In the genomic region with DNA sequence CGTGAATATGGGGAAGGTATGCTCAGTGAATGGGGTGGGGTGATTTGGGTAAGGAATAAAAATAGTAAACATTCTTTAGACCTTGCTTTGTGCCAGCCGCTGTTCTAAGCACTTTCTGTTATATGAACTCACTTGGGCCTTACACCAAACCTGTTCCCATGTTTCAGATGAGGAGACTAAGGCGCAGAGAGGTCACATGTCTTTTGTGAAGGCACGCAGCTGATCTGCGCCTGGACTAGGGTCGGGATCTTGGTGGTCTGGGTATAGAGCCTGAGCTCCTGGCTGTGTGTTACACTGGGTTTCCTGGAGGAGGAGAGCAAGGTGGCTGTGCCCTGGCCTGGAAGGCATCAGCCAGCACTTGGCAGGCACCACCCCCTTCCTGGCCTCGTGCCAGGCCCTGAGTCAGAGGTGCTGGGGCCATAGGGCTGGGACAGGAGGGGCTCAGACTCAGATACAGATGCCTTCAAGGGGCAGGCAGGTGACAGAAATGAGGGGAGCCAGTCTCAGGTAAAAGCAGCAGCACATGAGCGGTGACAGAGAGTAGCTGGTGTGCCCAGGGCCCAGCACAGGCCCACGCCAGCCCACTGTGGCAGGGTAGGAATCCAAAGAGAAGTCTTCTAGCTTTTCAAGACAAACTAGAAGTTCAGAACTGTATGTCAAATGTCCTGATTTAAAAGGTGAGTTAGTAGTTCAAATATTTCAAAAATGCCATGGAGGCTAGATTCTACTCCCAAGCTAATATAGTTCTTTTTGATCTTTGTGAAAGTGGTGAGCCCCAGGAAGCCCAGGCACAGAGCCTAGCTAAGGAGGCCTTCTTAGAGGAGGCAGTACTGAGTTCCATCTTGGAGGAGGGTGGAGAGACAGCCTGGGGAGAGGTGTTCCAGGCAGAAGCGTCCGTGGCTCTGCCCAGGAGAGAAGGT, we compare ENCODE assay signal across 8 cellular contexts.
A peak's percentile ranks its signal among the peaks of the same experiment; 100 is the strongest.
DNase-seq lines count a peak whose midpoint lies in the region; ATAC-seq and TF ChIP-seq lines count a peak whose summit lies in the region.

No MANE protein-coding gene starts in this region.

- H3K4me3 Mint-ChIP-seq in activated CD8-positive, alpha-beta T cell treated with anti-CD3 and anti-CD28 coated beads for 36 hours: no peak overlapping the region
- no peak overlapping the region for H3K4me3 Mint-ChIP-seq in activated CD8-positive, alpha-beta T cell treated with anti-CD3 and anti-CD28 coated beads, Interleukin-2, amount 10 ng/mL, durations not matched to agents 7 days and 5 days

- DNase-seq in activated CD8-positive, alpha-beta T cell treated with anti-CD3 and anti-CD28 coated beads for 36 hours: peak; percentile 61
- DNase-seq in activated CD8-positive, alpha-beta T cell treated with anti-CD3 and anti-CD28 coated beads, Interleukin-2, amount 10 ng/mL, durations not matched to agents 7 days and 5 days: no peak
- DNase-seq in RKO (ENCODE audit: low spot score) (peak; percentile 58), T47D (ENCODE audit: low read depth in 1 of 2, low spot score in 1 of 2) (peak; percentile 47 to 70), mesenchymal stem cell (peak; percentile 65), tibial artery (peak; percentile 59 to 87), GM20000 (ENCODE audit: low spot score) (no peak)

- peak overlapping the region; percentile 16 for H4K8ac ChIP-seq in mesenchymal stem cell (ENCODE audit: low read length)

- H3K23ac ChIP-seq in mesenchymal stem cell (ENCODE audit: low read length in 2 of 2): no peak overlapping the region

- no peaks in the 10 kb centered on the region for H3K79me1 ChIP-seq in mesenchymal stem cell (replicated peaks; ENCODE audit: low read length, poor library complexity, severe bottlenecking)

- no peaks in the 10 kb centered on the region for H3K9me3 Mint-ChIP-seq in activated CD8-positive, alpha-beta T cell treated with anti-CD3 and anti-CD28 coated beads for 36 hours
- no peaks in the 10 kb centered on the region for H3K9me3 Mint-ChIP-seq in activated CD8-positive, alpha-beta T cell treated with anti-CD3 and anti-CD28 coated beads, Interleukin-2, amount 10 ng/mL, durations not matched to agents 7 days and 5 days (ENCODE audit: insufficient read depth)

- no peaks in the 10 kb centered on the region for H3K36me3 Mint-ChIP-seq in activated CD8-positive, alpha-beta T cell treated with anti-CD3 and anti-CD28 coated beads for 36 hours (ENCODE audit: low read depth)
- H3K36me3 Mint-ChIP-seq in activated CD8-positive, alpha-beta T cell treated with anti-CD3 and anti-CD28 coated beads, Interleukin-2, amount 10 ng/mL, durations not matched to agents 7 days and 5 days (ENCODE audit: low read depth): no peaks in the 10 kb centered on the region

- intact Hi-C loops in activated CD8-positive, alpha-beta T cell treated with anti-CD3 and anti-CD28 coated beads for 36 hours (cut with micrococcal nuclease): no loop called here
- intact Hi-C loops in tibial artery (cut with DNase I; ENCODE audit: low total_unique reads): no loop called here

- peak overlapping the region; percentile 52 for H4K91ac ChIP-seq in mesenchymal stem cell (ENCODE audit: low read length)

- in situ Hi-C loops in T47D (cut with HindIII; ENCODE audit: low pct_unique_long_range_greater_than_20kb, low sequenced_read_pairs): no loop called here

- H2BK12ac ChIP-seq in mesenchymal stem cell (ENCODE audit: low read length in 2 of 2): no peak overlapping the region

- H3K4me1 Mint-ChIP-seq in activated CD8-positive, alpha-beta T cell treated with anti-CD3 and anti-CD28 coated beads for 36 hours (ENCODE audit: low read depth): peaks cover 6% of the 10 kb centered on the region
- H3K4me1 Mint-ChIP-seq in activated CD8-positive, alpha-beta T cell treated with anti-CD3 and anti-CD28 coated beads, Interleukin-2, amount 10 ng/mL, durations not matched to agents 7 days and 5 days (ENCODE audit: low read depth): no peaks in the 10 kb centered on the region

- no peak overlapping the region for H3K27ac Mint-ChIP-seq in activated CD8-positive, alpha-beta T cell treated with anti-CD3 and anti-CD28 coated beads for 36 hours
- H3K27ac Mint-ChIP-seq in activated CD8-positive, alpha-beta T cell treated with anti-CD3 and anti-CD28 coated beads, Interleukin-2, amount 10 ng/mL, durations not matched to agents 7 days and 5 days: no peak overlapping the region

- peak; percentile 62 for ATAC-seq in activated CD8-positive, alpha-beta T cell treated with anti-CD3 and anti-CD28 coated beads for 36 hours
- ATAC-seq in activated CD8-positive, alpha-beta T cell treated with anti-CD3 and anti-CD28 coated beads, Interleukin-2, amount 10 ng/mL, durations not matched to agents 7 days and 5 days: no peak
- no peak for ATAC-seq in GM18870 (IDR thresholded peaks at IDR 0.05; ENCODE audit: unreplicated experiment)

- POLR2A ChIA-PET in activated CD8-positive, alpha-beta T cell treated with anti-CD3 and anti-CD28 coated beads for 36 hours (lab: Charles Lee): no interaction called here
- POLR2A ChIA-PET in activated CD8-positive, alpha-beta T cell treated with anti-CD3 and anti-CD28 coated beads, Interleukin-2, amount 10 ng/mL, durations not matched to agents 7 days and 5 days (lab: Charles Lee): no interaction called here

- H3K18ac ChIP-seq in mesenchymal stem cell (ENCODE audit: low read depth in 1 of 2, low read length in 2 of 2): no peak overlapping the region

- H3K4ac ChIP-seq in mesenchymal stem cell (ENCODE audit: low read depth in 1 of 2, low read length in 2 of 2): no peak overlapping the region

- H2AK5ac ChIP-seq in mesenchymal stem cell (ENCODE audit: low read length, severe bottlenecking): no peak overlapping the region

- no peak overlapping the region for H3K9ac ChIP-seq in mesenchymal stem cell (ENCODE audit: low read length)

- no peaks in the 10 kb centered on the region for H3K27me3 Mint-ChIP-seq in activated CD8-positive, alpha-beta T cell treated with anti-CD3 and anti-CD28 coated beads for 36 hours
- no peaks in the 10 kb centered on the region for H3K27me3 Mint-ChIP-seq in activated CD8-positive, alpha-beta T cell treated with anti-CD3 and anti-CD28 coated beads, Interleukin-2, amount 10 ng/mL, durations not matched to agents 7 days and 5 days (ENCODE audit: low read depth)

- H3K4me3 ChIP-seq in mesenchymal stem cell (ENCODE audit: insufficient read depth in 1 of 2, low read depth in 1 of 2, low read length in 2 of 2) (no peak overlapping the region), tibial artery (no peak overlapping the region)

- H3K27me3 ChIP-seq in mesenchymal stem cell (ENCODE audit: control insufficient read depth in 1 of 2, insufficient read depth in 1 of 2, low read length in 2 of 2) (no peaks in the 10 kb centered on the region), tibial artery (no peaks in the 10 kb centered on the region)

- CTCF ChIA-PET in activated CD8-positive, alpha-beta T cell treated with anti-CD3 and anti-CD28 coated beads for 36 hours (lab: Charles Lee): no interaction called here
- CTCF ChIA-PET in activated CD8-positive, alpha-beta T cell treated with anti-CD3 and anti-CD28 coated beads, Interleukin-2, amount 10 ng/mL, durations not matched to agents 7 days and 5 days (lab: Charles Lee): no interaction called here

- H3K27ac ChIP-seq in mesenchymal stem cell (ENCODE audit: low read length, poor library complexity, severe bottlenecking): no peak overlapping the region
- H3K27ac ChIP-seq in tibial artery: peak overlapping the region; percentile 69 to 72

- no peak overlapping the region for H3K14ac ChIP-seq in mesenchymal stem cell (ENCODE audit: low read length in 2 of 2)

- no peak overlapping the region for H2AFZ ChIP-seq in mesenchymal stem cell (ENCODE audit: low read depth, low read length)

- 83% methylated on average over 11 of the region's 11 CpGs for WGBS in mesenchymal stem cell

- H3K9me3 ChIP-seq in mesenchymal stem cell (ENCODE audit: control insufficient read depth, low read length) (no peaks in the 10 kb centered on the region), tibial artery (no peaks in the 10 kb centered on the region)

- H2BK5ac ChIP-seq in mesenchymal stem cell (ENCODE audit: low read depth, low read length, poor library complexity, severe bottlenecking): no peak overlapping the region

- H3K36me3 ChIP-seq in mesenchymal stem cell (ENCODE audit: control insufficient read depth in 1 of 2, insufficient read depth in 2 of 2, low read depth in 1 of 2, low read length in 2 of 2) (peaks cover 0 to 3% of the 10 kb centered on the region in 2 experiments), tibial artery (no peaks in the 10 kb centered on the region)

- H3K4me2 ChIP-seq in mesenchymal stem cell (ENCODE audit: low read length, poor library complexity, severe bottlenecking): no peak overlapping the region

- H2BK15ac ChIP-seq in mesenchymal stem cell (ENCODE audit: low read depth, poor library complexity, severe bottlenecking): peak overlapping the region; percentile 12

- no peak for TF ChIP-seq CTCF in activated CD8-positive, alpha-beta T cell treated with anti-CD3 and anti-CD28 coated beads for 36 hours (IDR thresholded peaks at IDR 0.05)
- TF ChIP-seq CTCF in tibial artery (IDR thresholded peaks at IDR 0.05) (no peak), GM20000 (IDR thresholded peaks at IDR 0.05; ENCODE audit: extremely low read depth, missing control alignments) (no peak)

- H3K4me1 ChIP-seq in mesenchymal stem cell (ENCODE audit: control insufficient read depth, insufficient read depth, low read depth, low read length) (peaks cover 24% of the 10 kb centered on the region), tibial artery (peaks cover 0 to 65% (median 57%) of the 10 kb centered on the region in 4 donors)

- H2BK120ac ChIP-seq in mesenchymal stem cell (ENCODE audit: low read depth, low read length): no peak overlapping the region

Comparison
In these comparisons a context has a peak if more than half of its experiments do, and no peak if none do; other contexts are left out.
1. DNase-seq: peak in activated CD8-positive, alpha-beta T cell treated with anti-CD3 and anti-CD28 coated beads for 36 hours (single experiment), RKO (single experiment), T47D (2 of 2), mesenchymal stem cell (single experiment) and tibial artery (2 of 2); none in activated CD8-positive, alpha-beta T cell treated with anti-CD3 and anti-CD28 coated beads, Interleukin-2, amount 10 ng/mL, durations not matched to agents 7 days and 5 days (single experiment) and GM20000 (single experiment).